20 cellular contexts compared by ENCODE assay signal in the genomic region with DNA sequence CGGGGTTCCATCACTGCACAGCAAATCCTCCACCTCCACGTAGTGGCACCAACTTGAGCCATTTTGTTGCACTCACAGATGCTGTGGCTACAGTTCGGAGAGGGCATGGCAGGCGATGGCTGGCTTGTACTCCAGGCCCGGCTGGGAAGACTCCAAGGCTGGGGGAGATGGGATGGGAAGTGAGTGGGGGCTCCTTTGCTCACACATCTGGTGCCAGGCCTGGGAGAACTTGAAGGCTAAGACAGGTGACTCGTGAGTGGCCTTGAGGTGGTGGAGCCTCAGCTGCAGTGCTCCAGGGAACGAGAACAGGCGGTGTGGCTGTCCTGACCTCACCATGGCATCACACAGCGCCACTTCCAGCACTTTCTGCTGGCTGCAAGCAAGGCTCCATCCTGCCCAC.
"Had no signal": no experiment of that assay in that cellular context is flagged by ENCODE, and none has a peak within 500 bp of the region (broad histone marks: within the 10 kb centered on the region; RNA-seq: fewer than 3 reads in every experiment).

No MANE protein-coding gene starts in this region.

- H3K9me3 ChIP-seq: colonic mucosa, mucosa of descending colon, testis, transverse colon had no signal

- H3K27me3 ChIP-seq: colonic mucosa, testis had no signal

- DNase-seq: activated CD4-positive, alpha-beta T cell treated with anti-CD3 and anti-CD28 coated beads for 4 hours; activated CD4-positive, alpha-beta T cell treated with anti-CD3 and anti-CD28 coated beads, Interleukin-2, amount 50 U/mL, for 4 hours; activated CD4-positive, CD25-positive, alpha-beta regulatory T cell; activated CD8-positive, alpha-beta memory T cell treated with anti-CD3 and anti-CD28 coated beads for 24 hours; activated T-cell treated with anti-CD3 and anti-CD28 coated beads, Interleukin-2, amount 50 U/mL, for 24 hours; anterior cingulate cortex; colonic mucosa; effector memory CD4-positive, alpha-beta T cell; hypothalamus; kidney glomerular epithelial cell; mucosa of descending colon; stimulated activated naive CD4-positive, alpha-beta T cell treated with Interleukin-2 at 50 U/mL for 16 hours; T-helper 1 cell; testis; transverse colon had no signal

- H3K4me3 ChIP-seq: colonic mucosa, dorsolateral prefrontal cortex, mucosa of descending colon, testis, transverse colon had no signal

- ATAC-seq: left lobe of liver; mucosa of descending colon; natural killer cell treated with Interleukin-12 subunit alpha and Interleukin-12 subunit beta and Interleukin-15 and Interleukin-18, amount 100 ng/mL, for 72 hours had no signal

- H3K36me3 ChIP-seq: colonic mucosa, transverse colon had no signal

- H3K27ac Mint-ChIP-seq: activated naive CD8-positive, alpha-beta T cell; activated T-cell treated with anti-CD3 and anti-CD28 coated beads, Interleukin-2, amount 50 U/mL, for 24 hours; natural killer cell treated with Interleukin-12 subunit alpha and Interleukin-12 subunit beta and Interleukin-15 and Interleukin-18, amount 100 ng/mL, for 72 hours; T-helper 2 cell treated with Interferon-gamma antibody and Interleukin-4, amounts not matched to agents 5 μg/mL and 100 μg/mL, for 36 hours had no signal

- H3K4me1 ChIP-seq: colonic mucosa, transverse colon had no signal

- H3K9me3 Mint-ChIP-seq: activated T-cell treated with anti-CD3 and anti-CD28 coated beads, Interleukin-2, amount 50 U/mL, for 24 hours; natural killer cell treated with Interleukin-12 subunit alpha and Interleukin-12 subunit beta and Interleukin-15 and Interleukin-18, amount 100 ng/mL, for 72 hours; T-helper 2 cell treated with Interferon-gamma antibody and Interleukin-4, amounts not matched to agents 5 μg/mL and 100 μg/mL, for 36 hours had no signal

- H3K4me3 Mint-ChIP-seq: activated naive CD8-positive, alpha-beta T cell; activated T-cell treated with anti-CD3 and anti-CD28 coated beads, Interleukin-2, amount 50 U/mL, for 24 hours; natural killer cell treated with Interleukin-12 subunit alpha and Interleukin-12 subunit beta and Interleukin-15 and Interleukin-18, amount 100 ng/mL, for 72 hours; T-helper 2 cell treated with Interferon-gamma antibody and Interleukin-4, amounts not matched to agents 5 μg/mL and 100 μg/mL, for 36 hours had no signal

- H3K36me3 Mint-ChIP-seq: activated naive CD8-positive, alpha-beta T cell; natural killer cell treated with Interleukin-12 subunit alpha and Interleukin-12 subunit beta and Interleukin-15 and Interleukin-18, amount 100 ng/mL, for 72 hours had no signal

- H3K27ac ChIP-seq: colonic mucosa, dorsolateral prefrontal cortex, testis, transverse colon had no signal
